ENCODE assay signal across 25 cellular contexts in genomic region chr7:16409777-16410176, GRCh38. TPM values are rescaled to one million over a fixed set of nuclear protein-coding genes. Genes with fewer than 3 reads are reported as not detected.
DNase-seq lines count a peak whose midpoint lies in the region; ATAC-seq and TF ChIP-seq lines count a peak whose summit lies in the region.
"Had no signal": no experiment of that assay in that cellular context is flagged by ENCODE, and none has a peak within 500 bp of the region (broad histone marks: within the 10 kb centered on the region; RNA-seq: fewer than 3 reads in every experiment).

No MANE protein-coding gene starts in this region.

- ATAC-seq in HG03135 (IDR thresholded peaks at IDR 0.05; ENCODE audit: unreplicated experiment) (no peak), HG03469 (IDR thresholded peaks at IDR 0.05; ENCODE audit: unreplicated experiment) (no peak)
- ATAC-seq: activated CD8-positive, alpha-beta T cell treated with anti-CD3 and anti-CD28 coated beads for 36 hours; esophagus mucosa; stimulated activated naive CD8-positive, alpha-beta T cell treated with anti-CD3 and anti-CD28 coated beads, Interleukin-15, amount 100 ng/mL, for 72 hours; upper lobe of right lung had no signal

- H3K79me2 ChIP-seq in osteoblast (ENCODE audit: insufficient read depth, low read length) = no peaks in the 10 kb centered on the region

- H3K36me3 ChIP-seq in osteoblast (ENCODE audit: insufficient read depth, low read length) = no peaks in the 10 kb centered on the region
- H3K36me3 ChIP-seq: SJCRH30, upper lobe of right lung had no signal

- no peaks in the 10 kb centered on the region for H3K27me3 ChIP-seq in osteoblast (ENCODE audit: insufficient read depth, low read length)
- H3K27me3 ChIP-seq: SJCRH30, upper lobe of right lung had no signal

- no peak overlapping the region for H3K4me3 ChIP-seq in osteoblast (ENCODE audit: insufficient read depth, low read length)
- H3K4me3 ChIP-seq: SJCRH30, upper lobe of right lung had no signal

- H3K9me3 ChIP-seq in osteoblast (ENCODE audit: low read depth, low read length) = no peaks in the 10 kb centered on the region
- H3K9me3 ChIP-seq: SJCRH30, upper lobe of right lung had no signal

- H3K4me1 ChIP-seq in osteoblast (ENCODE audit: insufficient read depth, low read length) = no peaks in the 10 kb centered on the region
- H3K4me1 ChIP-seq: SJCRH30 had no signal

- TF ChIP-seq CTCF in osteoblast (IDR thresholded peaks at IDR 0.05; ENCODE audit: extremely low read depth, low read depth, low read length) = peak; percentile 12

- no peak overlapping the region for H3K27ac ChIP-seq in osteoblast (ENCODE audit: low read depth, low read length)
- H3K27ac ChIP-seq: HL-60, SJCRH30, upper lobe of right lung had no signal

- no peak overlapping the region for H3K4me2 ChIP-seq in osteoblast (ENCODE audit: insufficient read depth, low read length)

- no peaks in the 10 kb centered on the region for H4K20me1 ChIP-seq in osteoblast (ENCODE audit: insufficient read depth, low read length)

- H2AFZ ChIP-seq in osteoblast (ENCODE audit: low read length) = no peak overlapping the region

- peak; percentile 21 for DNase-seq in HCEC 1CT
- DNase-seq in RPMI7951 (ENCODE audit: low read depth) = peak; percentile 37
- DNase-seq in epidermal melanocyte (ENCODE audit: insufficient read length, low spot score) = peak; percentile 21
- no peak for DNase-seq in osteoblast (ENCODE audit: insufficient read length, low spot score, missing footprints)
- DNase-seq in HK-2 (ENCODE audit: unreplicated experiment) = no peak
- DNase-seq in amygdala (lab: John Stamatoyannopoulos, UW) = no peak
- DNase-seq: activated CD8-positive, alpha-beta T cell treated with anti-CD3 and anti-CD28 coated beads for 36 hours; amniotic stem cell; caudate nucleus; glutamatergic neuron; MV-4-11; NCI-H1694; NCI-H2227 treated with DMSO at 0.1 percent for 48 hours; NCI-H774; SJCRH30; stimulated activated CD4-positive, alpha-beta T cell treated with anti-CD3 and anti-CD28 coated beads, Interleukin-4, amount 100 ng/mL, for 4 hours; stimulated activated naive CD8-positive, alpha-beta T cell treated with anti-CD3 and anti-CD28 coated beads, Interleukin-15, amount 100 ng/mL, for 72 hours; T1000; upper lobe of right lung had no signal

RNA-seq across cellular contexts. Expression of gene CRPPA, which starts 11.6 kb away (rescaled TPM):
- total RNA-seq in RPMI7951 (2014; rRNA removed; shearing (Covaris generic)) = 2.8 and 3.4 TPM in 2 replicates
- 2.4 and 3.3 TPM in 2 replicates for total RNA-seq in osteoblast

RNA-seq across cellular contexts. Expression of gene SOSTDC1, which starts 55.8 kb away (rescaled TPM):
- 0.10 and 0.12 TPM in 2 replicates for total RNA-seq in RPMI7951 (2014; rRNA removed; shearing (Covaris generic))
- total RNA-seq in osteoblast = under 0.01 TPM in 1 of 2 replicates, not detected in the other
- total RNA-seq: activated CD8-positive, alpha-beta T cell treated with anti-CD3 and anti-CD28 coated beads for 36 hours; mononuclear cell; pulmonary artery endothelial cell had no signal

Comparison
In these comparisons a context has a peak if more than half of its experiments do, and no peak if none do; other contexts are left out.
1. DNase-seq: peak in HCEC 1CT (single experiment), RPMI7951 (single experiment) and epidermal melanocyte (single experiment); none in osteoblast (single experiment), HK-2 (single experiment) and amygdala (0 of 56).